ENCODE assay signal across 1 cellular context in the genomic region with DNA sequence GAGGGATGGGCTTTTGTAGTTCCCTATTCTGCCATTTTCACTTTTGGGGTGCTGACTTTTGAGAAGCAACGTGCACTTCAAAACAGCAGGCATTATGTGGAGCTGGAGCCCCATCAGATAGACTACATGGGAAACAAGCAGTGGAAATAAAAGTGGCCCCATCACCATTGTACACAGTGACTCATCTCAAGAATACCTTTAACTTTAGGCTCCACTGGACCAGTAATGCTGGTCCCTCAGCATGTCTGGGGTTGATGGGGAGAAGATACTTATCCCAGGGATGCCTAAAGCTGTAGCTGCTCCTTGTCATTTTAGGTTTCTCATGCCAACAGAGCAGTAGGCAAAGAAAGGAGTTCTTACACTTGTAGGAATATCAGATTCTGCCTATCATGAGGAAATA.
A peak's percentile ranks its signal among the peaks of the same experiment; 100 is the strongest.
TF ChIP-seq lines count a peak whose summit lies in the region.

No MANE protein-coding gene starts in this region.

TF ChIP-seq in K562, 482 proteins besides CTCF, POLR2A, EP300 and RAD21 (continued from another document and continues in another):
- TF ChIP-seq, protein P1, sequence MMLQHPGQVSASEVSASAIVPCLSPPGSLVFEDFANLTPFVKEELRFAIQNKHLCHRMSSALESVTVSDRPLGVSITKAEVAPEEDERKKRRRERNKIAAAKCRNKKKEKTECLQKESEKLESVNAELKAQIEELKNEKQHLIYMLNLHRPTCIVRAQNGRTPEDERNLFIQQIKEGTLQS (IDR thresholded peaks at IDR 0.05): peak; percentile 63
- TF ChIP-seq, protein P1 (CRISPR knock-in tag; conservative IDR thresholded peaks at IDR 0.05): no peak; the same call in 1 of the 2 replicates
- TF ChIP-seq FOSL1 (tag; conservative IDR thresholded peaks at IDR 0.05) (peak; percentile 91), RCOR1 (IDR thresholded peaks at IDR 0.05; ENCODE audit: borderline replicate concordance in 1 of 2, low read depth in 2 of 2, low read length in 2 of 2) (peak in 1 of 2 experiments; percentile 45; a peak in 1 of 4 replicates), SIN3A (IDR thresholded peaks at IDR 0.05; ENCODE audit: borderline replicate concordance in 2 of 2, control insufficient read depth in 1 of 2, low read depth in 2 of 2, low read length in 2 of 2) (no peak; a peak in 1 of 4 replicates), NR2F6 (CRISPR knock-in tag; IDR thresholded peaks at IDR 0.05) (no peak), ZNF445 (CRISPR knock-in tag; IDR thresholded peaks at IDR 0.05; ENCODE audit: low read depth) (no peak), ZNF431 (CRISPR knock-in tag; IDR thresholded peaks at IDR 0.05) (peak; percentile 65; the same call in 1 of the 2 replicates), ZNF586 (CRISPR knock-in tag; conservative IDR thresholded peaks at IDR 0.05) (no peak), JUND (IDR thresholded peaks at IDR 0.05; ENCODE audit: borderline replicate concordance, low read depth, low read length) (peak; percentile 85), JUND (tag; IDR thresholded peaks at IDR 0.05; ENCODE audit: borderline replicate concordance, low read depth, low read length) (peak; percentile 75; the same call in 1 of the 3 replicates), FOXA3 (CRISPR knock-in tag; conservative IDR thresholded peaks at IDR 0.05 in 1 of 2, IDR thresholded peaks at IDR 0.05 in 1 of 2) (peak; percentile 62 to 93; a peak in 3 of 4 replicates), FOXJ3 (CRISPR knock-in tag; IDR thresholded peaks at IDR 0.05) (no peak), CTBP1 (IDR thresholded peaks at IDR 0.05; ENCODE audit: borderline replicate concordance) (peak; percentile 89), SMARCE1 (IDR thresholded peaks at IDR 0.05) (peak; percentile 53), ZEB2 (IDR thresholded peaks at IDR 0.05) (0 out of 2 replicates have a peak, but pooled peaks have one; percentile 45), TEAD1 (CRISPR knock-in tag; IDR thresholded peaks at IDR 0.05) (peak in 1 of 2 experiments; percentile 63; a peak in 1 of 4 replicates), MYNN (IDR thresholded peaks at IDR 0.05) (peak; percentile 74; the same call in 1 of the 2 replicates), MYNN (CRISPR knock-in tag; IDR thresholded peaks at IDR 0.05) (no peak)
- TF ChIP-seq, protein P2, sequence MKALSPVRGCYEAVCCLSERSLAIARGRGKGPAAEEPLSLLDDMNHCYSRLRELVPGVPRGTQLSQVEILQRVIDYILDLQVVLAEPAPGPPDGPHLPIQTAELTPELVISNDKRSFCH (CRISPR knock-in tag; IDR thresholded peaks at IDR 0.05): no peak
- TF ChIP-seq, protein P2 (tag; IDR thresholded peaks at IDR 0.05): peak; percentile 27; the same call in 1 of the 2 replicates
- TF ChIP-seq, protein P3, sequence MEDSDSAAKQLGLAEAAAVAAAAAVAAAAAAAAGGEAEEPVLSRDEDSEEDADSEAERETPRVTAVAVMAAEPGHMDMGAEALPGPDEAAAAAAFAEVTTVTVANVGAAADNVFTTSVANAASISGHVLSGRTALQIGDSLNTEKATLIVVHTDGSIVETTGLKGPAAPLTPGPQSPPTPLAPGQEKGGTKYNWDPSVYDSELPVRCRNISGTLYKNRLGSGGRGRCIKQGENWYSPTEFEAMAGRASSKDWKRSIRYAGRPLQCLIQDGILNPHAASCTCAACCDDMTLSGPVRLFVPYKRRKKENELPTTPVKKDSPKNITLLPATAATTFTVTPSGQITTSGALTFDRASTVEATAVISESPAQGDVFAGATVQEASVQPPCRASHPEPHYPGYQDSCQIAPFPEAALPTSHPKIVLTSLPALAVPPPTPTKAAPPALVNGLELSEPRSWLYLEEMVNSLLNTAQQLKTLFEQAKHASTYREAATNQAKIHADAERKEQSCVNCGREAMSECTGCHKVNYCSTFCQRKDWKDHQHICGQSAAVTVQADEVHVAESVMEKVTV (CRISPR knock-in tag; IDR thresholded peaks at IDR 0.05): no peak
- TF ChIP-seq, protein P4, sequence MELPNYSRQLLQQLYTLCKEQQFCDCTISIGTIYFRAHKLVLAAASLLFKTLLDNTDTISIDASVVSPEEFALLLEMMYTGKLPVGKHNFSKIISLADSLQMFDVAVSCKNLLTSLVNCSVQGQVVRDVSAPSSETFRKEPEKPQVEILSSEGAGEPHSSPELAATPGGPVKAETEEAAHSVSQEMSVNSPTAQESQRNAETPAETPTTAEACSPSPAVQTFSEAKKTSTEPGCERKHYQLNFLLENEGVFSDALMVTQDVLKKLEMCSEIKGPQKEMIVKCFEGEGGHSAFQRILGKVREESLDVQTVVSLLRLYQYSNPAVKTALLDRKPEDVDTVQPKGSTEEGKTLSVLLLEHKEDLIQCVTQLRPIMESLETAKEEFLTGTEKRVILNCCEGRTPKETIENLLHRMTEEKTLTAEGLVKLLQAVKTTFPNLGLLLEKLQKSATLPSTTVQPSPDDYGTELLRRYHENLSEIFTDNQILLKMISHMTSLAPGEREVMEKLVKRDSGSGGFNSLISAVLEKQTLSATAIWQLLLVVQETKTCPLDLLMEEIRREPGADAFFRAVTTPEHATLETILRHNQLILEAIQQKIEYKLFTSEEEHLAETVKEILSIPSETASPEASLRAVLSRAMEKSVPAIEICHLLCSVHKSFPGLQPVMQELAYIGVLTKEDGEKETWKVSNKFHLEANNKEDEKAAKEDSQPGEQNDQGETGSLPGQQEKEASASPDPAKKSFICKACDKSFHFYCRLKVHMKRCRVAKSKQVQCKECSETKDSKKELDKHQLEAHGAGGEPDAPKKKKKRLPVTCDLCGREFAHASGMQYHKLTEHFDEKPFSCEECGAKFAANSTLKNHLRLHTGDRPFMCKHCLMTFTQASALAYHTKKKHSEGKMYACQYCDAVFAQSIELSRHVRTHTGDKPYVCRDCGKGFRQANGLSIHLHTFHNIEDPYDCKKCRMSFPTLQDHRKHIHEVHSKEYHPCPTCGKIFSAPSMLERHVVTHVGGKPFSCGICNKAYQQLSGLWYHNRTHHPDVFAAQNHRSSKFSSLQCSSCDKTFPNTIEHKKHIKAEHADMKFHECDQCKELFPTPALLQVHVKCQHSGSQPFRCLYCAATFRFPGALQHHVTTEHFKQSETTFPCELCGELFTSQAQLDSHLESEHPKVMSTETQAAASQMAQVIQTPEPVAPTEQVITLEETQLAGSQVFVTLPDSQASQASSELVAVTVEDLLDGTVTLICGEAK (IDR thresholded peaks at IDR 0.05): peak; percentile 5; the same call in 1 of the 2 replicates
- TF ChIP-seq, protein P4 (CRISPR knock-in tag; IDR thresholded peaks at IDR 0.05): no peak
- TF ChIP-seq, protein P5, sequence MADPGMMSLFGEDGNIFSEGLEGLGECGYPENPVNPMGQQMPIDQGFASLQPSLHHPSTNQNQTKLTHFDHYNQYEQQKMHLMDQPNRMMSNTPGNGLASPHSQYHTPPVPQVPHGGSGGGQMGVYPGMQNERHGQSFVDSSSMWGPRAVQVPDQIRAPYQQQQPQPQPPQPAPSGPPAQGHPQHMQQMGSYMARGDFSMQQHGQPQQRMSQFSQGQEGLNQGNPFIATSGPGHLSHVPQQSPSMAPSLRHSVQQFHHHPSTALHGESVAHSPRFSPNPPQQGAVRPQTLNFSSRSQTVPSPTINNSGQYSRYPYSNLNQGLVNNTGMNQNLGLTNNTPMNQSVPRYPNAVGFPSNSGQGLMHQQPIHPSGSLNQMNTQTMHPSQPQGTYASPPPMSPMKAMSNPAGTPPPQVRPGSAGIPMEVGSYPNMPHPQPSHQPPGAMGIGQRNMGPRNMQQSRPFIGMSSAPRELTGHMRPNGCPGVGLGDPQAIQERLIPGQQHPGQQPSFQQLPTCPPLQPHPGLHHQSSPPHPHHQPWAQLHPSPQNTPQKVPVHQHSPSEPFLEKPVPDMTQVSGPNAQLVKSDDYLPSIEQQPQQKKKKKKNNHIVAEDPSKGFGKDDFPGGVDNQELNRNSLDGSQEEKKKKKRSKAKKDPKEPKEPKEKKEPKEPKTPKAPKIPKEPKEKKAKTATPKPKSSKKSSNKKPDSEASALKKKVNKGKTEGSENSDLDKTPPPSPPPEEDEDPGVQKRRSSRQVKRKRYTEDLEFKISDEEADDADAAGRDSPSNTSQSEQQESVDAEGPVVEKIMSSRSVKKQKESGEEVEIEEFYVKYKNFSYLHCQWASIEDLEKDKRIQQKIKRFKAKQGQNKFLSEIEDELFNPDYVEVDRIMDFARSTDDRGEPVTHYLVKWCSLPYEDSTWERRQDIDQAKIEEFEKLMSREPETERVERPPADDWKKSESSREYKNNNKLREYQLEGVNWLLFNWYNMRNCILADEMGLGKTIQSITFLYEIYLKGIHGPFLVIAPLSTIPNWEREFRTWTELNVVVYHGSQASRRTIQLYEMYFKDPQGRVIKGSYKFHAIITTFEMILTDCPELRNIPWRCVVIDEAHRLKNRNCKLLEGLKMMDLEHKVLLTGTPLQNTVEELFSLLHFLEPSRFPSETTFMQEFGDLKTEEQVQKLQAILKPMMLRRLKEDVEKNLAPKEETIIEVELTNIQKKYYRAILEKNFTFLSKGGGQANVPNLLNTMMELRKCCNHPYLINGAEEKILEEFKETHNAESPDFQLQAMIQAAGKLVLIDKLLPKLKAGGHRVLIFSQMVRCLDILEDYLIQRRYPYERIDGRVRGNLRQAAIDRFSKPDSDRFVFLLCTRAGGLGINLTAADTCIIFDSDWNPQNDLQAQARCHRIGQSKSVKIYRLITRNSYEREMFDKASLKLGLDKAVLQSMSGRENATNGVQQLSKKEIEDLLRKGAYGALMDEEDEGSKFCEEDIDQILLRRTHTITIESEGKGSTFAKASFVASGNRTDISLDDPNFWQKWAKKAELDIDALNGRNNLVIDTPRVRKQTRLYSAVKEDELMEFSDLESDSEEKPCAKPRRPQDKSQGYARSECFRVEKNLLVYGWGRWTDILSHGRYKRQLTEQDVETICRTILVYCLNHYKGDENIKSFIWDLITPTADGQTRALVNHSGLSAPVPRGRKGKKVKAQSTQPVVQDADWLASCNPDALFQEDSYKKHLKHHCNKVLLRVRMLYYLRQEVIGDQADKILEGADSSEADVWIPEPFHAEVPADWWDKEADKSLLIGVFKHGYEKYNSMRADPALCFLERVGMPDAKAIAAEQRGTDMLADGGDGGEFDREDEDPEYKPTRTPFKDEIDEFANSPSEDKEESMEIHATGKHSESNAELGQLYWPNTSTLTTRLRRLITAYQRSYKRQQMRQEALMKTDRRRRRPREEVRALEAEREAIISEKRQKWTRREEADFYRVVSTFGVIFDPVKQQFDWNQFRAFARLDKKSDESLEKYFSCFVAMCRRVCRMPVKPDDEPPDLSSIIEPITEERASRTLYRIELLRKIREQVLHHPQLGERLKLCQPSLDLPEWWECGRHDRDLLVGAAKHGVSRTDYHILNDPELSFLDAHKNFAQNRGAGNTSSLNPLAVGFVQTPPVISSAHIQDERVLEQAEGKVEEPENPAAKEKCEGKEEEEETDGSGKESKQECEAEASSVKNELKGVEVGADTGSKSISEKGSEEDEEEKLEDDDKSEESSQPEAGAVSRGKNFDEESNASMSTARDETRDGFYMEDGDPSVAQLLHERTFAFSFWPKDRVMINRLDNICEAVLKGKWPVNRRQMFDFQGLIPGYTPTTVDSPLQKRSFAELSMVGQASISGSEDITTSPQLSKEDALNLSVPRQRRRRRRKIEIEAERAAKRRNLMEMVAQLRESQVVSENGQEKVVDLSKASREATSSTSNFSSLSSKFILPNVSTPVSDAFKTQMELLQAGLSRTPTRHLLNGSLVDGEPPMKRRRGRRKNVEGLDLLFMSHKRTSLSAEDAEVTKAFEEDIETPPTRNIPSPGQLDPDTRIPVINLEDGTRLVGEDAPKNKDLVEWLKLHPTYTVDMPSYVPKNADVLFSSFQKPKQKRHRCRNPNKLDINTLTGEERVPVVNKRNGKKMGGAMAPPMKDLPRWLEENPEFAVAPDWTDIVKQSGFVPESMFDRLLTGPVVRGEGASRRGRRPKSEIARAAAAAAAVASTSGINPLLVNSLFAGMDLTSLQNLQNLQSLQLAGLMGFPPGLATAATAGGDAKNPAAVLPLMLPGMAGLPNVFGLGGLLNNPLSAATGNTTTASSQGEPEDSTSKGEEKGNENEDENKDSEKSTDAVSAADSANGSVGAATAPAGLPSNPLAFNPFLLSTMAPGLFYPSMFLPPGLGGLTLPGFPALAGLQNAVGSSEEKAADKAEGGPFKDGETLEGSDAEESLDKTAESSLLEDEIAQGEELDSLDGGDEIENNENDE (IDR thresholded peaks at IDR 0.05; ENCODE audit: low read depth, low read length): no peak
- TF ChIP-seq, protein P6, sequence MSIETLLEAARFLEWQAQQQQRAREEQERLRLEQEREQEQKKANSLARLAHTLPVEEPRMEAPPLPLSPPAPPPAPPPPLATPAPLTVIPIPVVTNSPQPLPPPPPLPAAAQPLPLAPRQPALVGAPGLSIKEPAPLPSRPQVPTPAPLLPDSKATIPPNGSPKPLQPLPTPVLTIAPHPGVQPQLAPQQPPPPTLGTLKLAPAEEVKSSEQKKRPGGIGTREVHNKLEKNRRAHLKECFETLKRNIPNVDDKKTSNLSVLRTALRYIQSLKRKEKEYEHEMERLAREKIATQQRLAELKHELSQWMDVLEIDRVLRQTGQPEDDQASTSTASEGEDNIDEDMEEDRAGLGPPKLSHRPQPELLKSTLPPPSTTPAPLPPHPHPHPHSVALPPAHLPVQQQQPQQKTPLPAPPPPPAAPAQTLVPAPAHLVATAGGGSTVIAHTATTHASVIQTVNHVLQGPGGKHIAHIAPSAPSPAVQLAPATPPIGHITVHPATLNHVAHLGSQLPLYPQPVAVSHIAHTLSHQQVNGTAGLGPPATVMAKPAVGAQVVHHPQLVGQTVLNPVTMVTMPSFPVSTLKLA (conservative IDR thresholded peaks at IDR 0.05): 0 out of 4 replicates have a peak, but pooled peaks of 1 of the 2 experiments have one; percentile 17
